Comparison of ENCODE assay signal across 15 cellular contexts in genomic region chr20:21052686-21053001, GRCh38. TPM values are rescaled to one million over a fixed set of nuclear protein-coding genes. Genes with fewer than 3 reads are reported as not detected.
DNase-seq lines count a peak whose midpoint lies in the region; FAIRE-seq and TF ChIP-seq lines count a peak whose summit lies in the region.
"Had no signal": no experiment of that assay in that cellular context is flagged by ENCODE, and none has a peak within 500 bp of the region (broad histone marks: within the 10 kb centered on the region; RNA-seq: fewer than 3 reads in every experiment).

No MANE protein-coding gene starts in this region.

- H3K4me1 ChIP-seq in Caco-2 = peaks cover 30% of the 10 kb centered on the region
- peaks cover 5% of the 10 kb centered on the region; the same call in 1 of the 2 replicates for H3K4me1 ChIP-seq in H9 (ENCODE audit: insufficient read depth, low read length)
- peaks cover 5 to 14% (median 10%) of the 10 kb centered on the region in 4 experiments; a peak in 6 of 7 replicates for H3K4me1 ChIP-seq in H1 (replicated peaks in 1 of 4; ENCODE audit: control insufficient read depth in 3 of 4, insufficient read depth in 4 of 4, low read length in 3 of 4)
- peaks cover 17% of the 10 kb centered on the region for H3K4me1 ChIP-seq in neural progenitor cell
- H3K4me1 ChIP-seq: A549 had no signal

- H2BK15ac ChIP-seq in H9 (ENCODE audit: low read depth, low read length) (no peak overlapping the region), H1 (ENCODE audit: low read length) (0 out of 2 replicates have a peak overlapping the region, but pooled peaks have one; percentile 48)

- H3K4ac ChIP-seq in H9 (ENCODE audit: low read depth, low read length) (no peak overlapping the region), H1 (replicated peaks; ENCODE audit: insufficient read length, low read depth, low read length) (no peak overlapping the region)

- H4K5ac ChIP-seq in H9 (ENCODE audit: insufficient read length, low read depth, low read length) = no peak overlapping the region
- no peak overlapping the region for H4K5ac ChIP-seq in H1 (ENCODE audit: insufficient read length, low read depth, low read length)

- H2BK12ac ChIP-seq in H9 (ENCODE audit: insufficient read length, low read depth, low read length) = no peak overlapping the region
- peak overlapping the region; percentile 83; the same call in 1 of the 2 replicates for H2BK12ac ChIP-seq in H1 (ENCODE audit: low read depth, low read length)

- no peak for TF ChIP-seq EP300 in H1 (IDR thresholded peaks at IDR 0.05; ENCODE audit: borderline replicate concordance in 1 of 2, low read depth in 2 of 2, low read length in 2 of 2)

- H2AFZ ChIP-seq in H9 (ENCODE audit: low read length) = no peak overlapping the region
- no peak overlapping the region for H2AFZ ChIP-seq in H1 (ENCODE audit: low read length)
- peak overlapping the region; percentile 95 for H2AFZ ChIP-seq in neural progenitor cell (replicated peaks)

- H3K79me1 ChIP-seq in H9 (ENCODE audit: insufficient read depth, low read depth, low read length, poor library complexity, severe bottlenecking) (no peaks in the 10 kb centered on the region), H1 (ENCODE audit: low read depth, low read length) (no peaks in the 10 kb centered on the region)

- H3K56ac ChIP-seq in H9 (ENCODE audit: insufficient read length, low read depth, low read length) = no peak overlapping the region
- no peak overlapping the region for H3K56ac ChIP-seq in H1 (replicated peaks; ENCODE audit: insufficient read length, low read depth, low read length)

- DNase-seq in Caco-2 (no peak), H9 (no peak), H1 (ENCODE audit: low read depth in 1 of 2, low spot score in 2 of 2) (peak in 1 of 2 experiments; percentile 35), neural progenitor cell (ENCODE audit: low spot score) (no peak), SHP77 treated with DMSO at 0.1 percent for 48 hours (lab: John Stamatoyannopoulos, UW) (no peak), cerebellar nuclear complex (lab: John Stamatoyannopoulos, UW) (no peak), RWPE1 (ENCODE audit: low spot score) (no peak)
- DNase-seq: CD8-positive, alpha-beta memory T cell; DMS53 had no signal

- H3K36me3 Mint-ChIP-seq in Caco-2 (ENCODE audit: insufficient read depth, unreplicated experiment) (no peaks in the 10 kb centered on the region), H9 (ENCODE audit: insufficient read depth in 1 of 3, low read depth in 3 of 3) (peaks cover 0 to under 1% (median 0%) of the 10 kb centered on the region in 3 experiments; a peak in 1 of 7 replicates), neural progenitor cell (no peaks in the 10 kb centered on the region)
- H3K36me3 Mint-ChIP-seq: CD8-positive, alpha-beta memory T cell; IgD-negative memory B cell had no signal

- H3K79me2 ChIP-seq in H9 (ENCODE audit: insufficient read depth, low read length) = no peaks in the 10 kb centered on the region
- no peaks in the 10 kb centered on the region for H3K79me2 ChIP-seq in H1 (ENCODE audit: control insufficient read depth in 1 of 2, insufficient read depth in 2 of 2, low read length in 2 of 2)
- no peaks in the 10 kb centered on the region for H3K79me2 ChIP-seq in neural progenitor cell (ENCODE audit: low read depth)

- H3K4me3 Mint-ChIP-seq in Caco-2 (ENCODE audit: unreplicated experiment) = peak overlapping the region; percentile 40
- H3K4me3 Mint-ChIP-seq in H9 = no peak overlapping the region
- H3K4me3 Mint-ChIP-seq in neural progenitor cell = no peak overlapping the region
- H3K4me3 Mint-ChIP-seq: CD8-positive, alpha-beta memory T cell; IgD-negative memory B cell had no signal

- H3K9me3 ChIP-seq in Caco-2 (no peaks in the 10 kb centered on the region), H9 (ENCODE audit: control insufficient read depth, low read depth, low read length) (no peaks in the 10 kb centered on the region), H1 (ENCODE audit: insufficient read depth in 2 of 2, low read depth in 1 of 2, low read length in 1 of 2) (no peaks in the 10 kb centered on the region), neural progenitor cell (ENCODE audit: low read depth) (no peaks in the 10 kb centered on the region)
- H3K9me3 ChIP-seq: A549, BE2C had no signal

- CTCF ChIA-PET in Caco-2 (lab: Charles Lee) = no interaction called here
- CTCF ChIA-PET in H1 (lab: Charles Lee; ENCODE audit: partially characterized antibody) = interaction anchor here (0.6 to 2.3 kb wide), 9 partner anchors 15 to 213 kb away, joined by 3 to 10 read pairs (median 3); no protein-coding TSS in a partner anchor
- CTCF ChIA-PET in RWPE1 (lab: Yijun Ruan, JAX) = interaction anchor here (0.6 kb wide), 2 partner anchors 292 to 755 kb away, joined by 3 to 4 read pairs; no protein-coding TSS in a partner anchor

- H3K9ac ChIP-seq in H9 (ENCODE audit: extremely low read depth, insufficient read length, low read length) = no peak overlapping the region
- no peak overlapping the region for H3K9ac ChIP-seq in H1 (replicated peaks in 1 of 4; ENCODE audit: extremely low read depth in 1 of 4, low read depth in 3 of 4, low read length in 3 of 4)
- H3K9ac ChIP-seq in neural progenitor cell = no peak overlapping the region

- H3K27ac Mint-ChIP-seq in Caco-2 (ENCODE audit: unreplicated experiment) (peak overlapping the region; percentile 85), H9 (peak overlapping the region in 2 of 3 experiments; percentile 68 to 81; a peak in 3 of 7 replicates), neural progenitor cell (no peak overlapping the region)
- H3K27ac Mint-ChIP-seq: CD8-positive, alpha-beta memory T cell; IgD-negative memory B cell had no signal

- H3K14ac ChIP-seq in H9 (ENCODE audit: insufficient read depth, low read length) (no peak overlapping the region), H1 (ENCODE audit: insufficient read length) (no peak overlapping the region)

- no peak overlapping the region for H2BK5ac ChIP-seq in H9 (ENCODE audit: insufficient read length, low read length)
- peak overlapping the region; percentile 82; the same call in 1 of the 2 replicates for H2BK5ac ChIP-seq in H1 (ENCODE audit: low read depth, low read length)

- no peak overlapping the region for H4K8ac ChIP-seq in H9 (replicated peaks; ENCODE audit: insufficient read length, low read depth, low read length)
- no peak overlapping the region for H4K8ac ChIP-seq in H1 (ENCODE audit: extremely low read depth, insufficient read depth, low read length)

- H3T11ph ChIP-seq in H9 (ENCODE audit: low read length) = no peak overlapping the region

- no peak overlapping the region for H3K18ac ChIP-seq in H9 (ENCODE audit: insufficient read length, low read depth, low read length)
- H3K18ac ChIP-seq in H1 (ENCODE audit: extremely low read depth, low read length) = 0 out of 2 replicates have a peak overlapping the region, but pooled peaks have one; percentile 38

- no peaks in the 10 kb centered on the region for H3K27me3 ChIP-seq in Caco-2 (replicated peaks; ENCODE audit: control insufficient read depth, insufficient read depth, low read length)
- H3K27me3 ChIP-seq in H9 (ENCODE audit: insufficient read depth, low read length) = no peaks in the 10 kb centered on the region
- no peaks in the 10 kb centered on the region for H3K27me3 ChIP-seq in H1 (replicated peaks in 1 of 4; ENCODE audit: control insufficient read depth in 3 of 4, extremely low read depth in 1 of 4, insufficient read depth in 3 of 4, low read length in 3 of 4)
- no peaks in the 10 kb centered on the region for H3K27me3 ChIP-seq in neural progenitor cell
- H3K27me3 ChIP-seq: BE2C had no signal

- TF ChIP-seq POLR2A in H1 (IDR thresholded peaks at IDR 0.05; ENCODE audit: control extremely low read depth in 1 of 2, low read depth in 2 of 2, low read length in 2 of 2) = no peak

- H4K91ac ChIP-seq in H9 (ENCODE audit: insufficient read length, low read depth, low read length) = no peak overlapping the region
- H4K91ac ChIP-seq in H1 (replicated peaks; ENCODE audit: insufficient read length, low read length) = peak overlapping the region; percentile 45

- no peak overlapping the region for H3K4me2 ChIP-seq in H9 (ENCODE audit: insufficient read depth, insufficient read length, low read length)
- H3K4me2 ChIP-seq in H1 (ENCODE audit: insufficient read depth in 1 of 2, low read depth in 2 of 2, low read length in 2 of 2) = peak overlapping the region; percentile 12 to 26; a peak in 1 of 4 replicates
- H3K4me2 ChIP-seq in neural progenitor cell = peak overlapping the region; percentile 72
- H3K4me2 ChIP-seq: A549 had no signal

- H3F3A ChIP-seq in neural progenitor cell (ENCODE audit: low read depth) = peaks cover 13% of the 10 kb centered on the region

- H3K9me3 Mint-ChIP-seq in Caco-2 (ENCODE audit: unreplicated experiment) (no peaks in the 10 kb centered on the region), H9 (no peaks in the 10 kb centered on the region), neural progenitor cell (peaks cover 2% of the 10 kb centered on the region)
- H3K9me3 Mint-ChIP-seq: CD8-positive, alpha-beta memory T cell; IgD-negative memory B cell had no signal

- H3K23ac ChIP-seq in H9 (ENCODE audit: insufficient read length, low read depth, low read length) (no peak overlapping the region), H1 (ENCODE audit: insufficient read length) (no peak overlapping the region)

- H3K23me2 ChIP-seq in H9 (ENCODE audit: insufficient read length, low read depth, low read length, poor library complexity, severe bottlenecking) (peaks cover 2% of the 10 kb centered on the region), H1 (ENCODE audit: low read depth, low read length) (no peaks in the 10 kb centered on the region)

- no peak for TF ChIP-seq RAD21 in H1 (IDR thresholded peaks at IDR 0.05 in 1 of 2, conservative IDR thresholded peaks at IDR 0.05 in 1 of 2; ENCODE audit: low read depth in 2 of 2, low read length in 2 of 2)

- H3K27me3 Mint-ChIP-seq in Caco-2 (ENCODE audit: insufficient read depth, unreplicated experiment) (no peaks in the 10 kb centered on the region), H9 (ENCODE audit: low read depth) (no peaks in the 10 kb centered on the region; the same call in 1 of the 2 replicates), neural progenitor cell (ENCODE audit: insufficient read depth, low read depth) (peaks cover 7% of the 10 kb centered on the region)

- no CpG with 5 or more reads among the region's 6 CpGs for WGBS in H9 (ENCODE audit: extremely low coverage, insufficient read length, low lambda C conversion rate)
- 85% methylated on average over 6 of the region's 6 CpGs; no CpG with 5 or more reads in 1 of the 2 experiments for WGBS in H1 (ENCODE audit: extremely low coverage in 1 of 2, insufficient coverage in 1 of 2, insufficient read length in 1 of 2, insufficient replicate concordance in 2 of 2, low coverage in 1 of 2, low lambda C conversion rate in 2 of 2, missing lambda C conversion rate in 1 of 2), 2 experiments

- no TSS peak for BruUV-seq in Caco-2 (replicated peaks; lab: Mats Ljungman, UMichigan)

- TF ChIP-seq CTCF in Caco-2 (IDR thresholded peaks at IDR 0.05; ENCODE audit: insufficient read depth in 1 of 2, low read depth in 1 of 2, low read length in 1 of 2, severe bottlenecking in 1 of 2, unreplicated experiment in 1 of 2) (no peak), H9 (conservative IDR thresholded peaks at IDR 0.05) (no peak), H1 (IDR thresholded peaks at IDR 0.05; ENCODE audit: control extremely low read depth in 1 of 3, insufficient read depth in 1 of 3, low read depth in 1 of 3, low read length in 3 of 3) (no peak), neural progenitor cell (IDR thresholded peaks at IDR 0.05) (no peak), RWPE1 (conservative IDR thresholded peaks at IDR 0.05; ENCODE audit: low read depth) (no peak)

- no peaks in the 10 kb centered on the region for H3K36me3 ChIP-seq in Caco-2 (ENCODE audit: control insufficient read depth, insufficient read depth, low read length)
- H3K36me3 ChIP-seq in H1 (ENCODE audit: control insufficient read depth in 2 of 4, insufficient read depth in 4 of 4, low read length in 3 of 4) = no peaks in the 10 kb centered on the region
- H3K36me3 ChIP-seq in neural progenitor cell = no peaks in the 10 kb centered on the region
- H3K36me3 ChIP-seq: BE2C had no signal

- H2AK5ac ChIP-seq in H9 (ENCODE audit: insufficient read length, low read length) (no peak overlapping the region), H1 (ENCODE audit: low read depth, low read length) (no peak overlapping the region)

- intact Hi-C loops in Caco-2 (cut with micrococcal nuclease; ENCODE audit: unreplicated experiment) = loop anchor here (1.0 to 5.0 kb wide), 5 partner anchors 25 to 455 kb away; no protein-coding TSS in a partner anchor

- H3K27ac ChIP-seq in H9 (ENCODE audit: insufficient read length, low read depth, low read length) (no peak overlapping the region), H1 (ENCODE audit: low read depth, low read length) (no peak overlapping the region), neural progenitor cell (no peak overlapping the region), RWPE1 (no peak overlapping the region)
- H3K27ac ChIP-seq: A549 had no signal

- H3K4me3 ChIP-seq in Caco-2 (ENCODE audit: low read depth, low read length) = no peak overlapping the region
- H3K4me3 ChIP-seq in H1 (ENCODE audit: extremely low read depth in 1 of 4, insufficient read depth in 2 of 4, low read depth in 3 of 4, low read length in 4 of 4) = no peak overlapping the region
- H3K4me3 ChIP-seq in neural progenitor cell = no peak overlapping the region
- H3K4me3 ChIP-seq: A549 had no signal

- no peaks in the 10 kb centered on the region for H4K20me1 ChIP-seq in H9 (ENCODE audit: control insufficient read depth, insufficient read depth, insufficient read length)
- no peaks in the 10 kb centered on the region for H4K20me1 ChIP-seq in H1 (replicated peaks in 1 of 2; ENCODE audit: control insufficient read depth in 1 of 2, insufficient read depth in 2 of 2, low read length in 2 of 2)
- no peaks in the 10 kb centered on the region for H4K20me1 ChIP-seq in neural progenitor cell (ENCODE audit: low read depth)

- H2BK20ac ChIP-seq in H9 (ENCODE audit: low read depth, low read length, poor library complexity, severe bottlenecking) = no peak overlapping the region
- peak overlapping the region; percentile 55; the same call in 1 of the 2 replicates for H2BK20ac ChIP-seq in H1 (ENCODE audit: low read length)

- H2BK120ac ChIP-seq in H9 (ENCODE audit: low read depth, low read length, poor library complexity, severe bottlenecking) (no peak overlapping the region), H1 (replicated peaks; ENCODE audit: low read depth, low read length) (no peak overlapping the region)

- FAIRE-seq in H1 (lab: Jason Lieb, UNC) = no peak
- FAIRE-seq: A549 had no signal

- POLR2A ChIA-PET in Caco-2 (lab: Charles Lee) = interaction anchor here (1.0 kb wide), 1 partner anchor 49 kb away, joined by 4 read pairs; no protein-coding TSS in a partner anchor
- POLR2A ChIA-PET in H1 (lab: Charles Lee; ENCODE audit: partially characterized antibody) = interaction anchor here (1.2 kb wide), 1 partner anchor 49 kb away, joined by 3 read pairs; no protein-coding TSS in a partner anchor
- POLR2A ChIA-PET in RWPE1 (lab: Yijun Ruan, JAX; ENCODE audit: low non-redundant PET) = no interaction called here

- H3K4me1 Mint-ChIP-seq in Caco-2 (ENCODE audit: low read depth, unreplicated experiment) (peaks cover 22% of the 10 kb centered on the region), H9 (peaks cover 28 to 29% of the 10 kb centered on the region in 2 experiments), neural progenitor cell (peaks cover 19% of the 10 kb centered on the region)
- H3K4me1 Mint-ChIP-seq: CD8-positive, alpha-beta memory T cell had no signal

RNA-seq across cellular contexts. Expression of gene LINC00237, which starts 53.5 kb away (rescaled TPM):
- total RNA-seq in Caco-2 (2022) = 1.5 and 1.8 TPM in 2 replicates
- total RNA-seq in H9 (2021) = 0.24 and 0.90 TPM in 2 replicates
- total RNA-seq in H1 (2021; fragmentation: NEBNext Ultra II Directional; extraction: Animal tissue kit (Norgen Biotek cat#: 25700)) = 0.28 and 0.69 TPM in 2 replicates
- polyA plus RNA-seq in H1 (2011; rRNA removed) = 0.22 and 1.4 TPM in 2 replicates
- 3.6 TPM for polyA plus RNA-seq in H1 (2011; cell fraction: cytosol; rRNA removed)
- 0.74 TPM for polyA plus RNA-seq in H1 (2011; cell fraction: nucleus; rRNA removed)
- polyA plus RNA-seq in H1 (2012, experiment 1 of 2) = 0.24 to 1.4 TPM (median 0.40 TPM) in 4 replicates
- polyA plus RNA-seq in H1 (2012, experiment 2 of 2) = not detected
- 0.28 TPM for polyA plus RNA-seq in H1 (2013, experiment 1 of 2)
- polyA plus RNA-seq in H1 (2013, experiment 2 of 2) = 0.55 TPM
- 0.29 and 0.66 TPM in 2 replicates for polyA minus RNA-seq in H1 (2011; rRNA and poly(A)+ RNA removed)
- not detected for polyA minus RNA-seq in H1 (2011; cell fraction: cytosol; rRNA and poly(A)+ RNA removed)
- not detected for polyA minus RNA-seq in H1 (2011; cell fraction: nucleus; rRNA and poly(A)+ RNA removed)
- not detected in 2 replicates for total RNA-seq in neural progenitor cell (ENCODE audit: low replicate concordance)
- total RNA-seq: CD8-positive, alpha-beta memory T cell; Daoy; HT-29 had no signal
- polyA plus RNA-seq: A549; AG04450; CD8-positive, alpha-beta memory T cell; IgD-negative memory B cell had no signal
